9 cellular contexts compared by ENCODE assay signal in the genomic region with DNA sequence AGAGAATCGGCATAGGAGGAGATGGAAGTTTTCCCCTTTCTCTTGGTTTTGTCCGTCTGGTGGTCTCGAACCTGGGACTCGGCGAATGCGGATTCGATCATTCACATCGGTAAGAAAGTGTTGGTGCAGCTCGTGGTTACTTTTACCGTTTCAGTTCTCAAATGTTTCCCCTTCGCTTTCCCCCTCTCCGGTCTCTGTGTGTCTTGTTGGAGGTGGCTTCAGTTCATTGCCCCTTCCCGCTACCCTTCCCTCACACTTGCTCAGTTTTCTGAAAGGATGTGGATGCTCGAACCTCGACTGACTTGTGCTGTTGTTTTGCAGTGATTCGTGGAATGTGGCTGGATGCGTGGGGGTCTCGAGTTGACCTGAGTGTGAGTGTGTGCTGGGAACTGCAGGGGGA. TPM values are rescaled to one million over a fixed set of nuclear protein-coding genes. Genes with fewer than 3 reads are reported as not detected.
DNase-seq lines count a peak whose midpoint lies in the region; FAIRE-seq and TF ChIP-seq lines count a peak whose summit lies in the region.
"Had no signal": no experiment of that assay in that cellular context is flagged by ENCODE, and none has a peak within 500 bp of the region (broad histone marks: within the 10 kb centered on the region; RNA-seq: fewer than 3 reads in every experiment).

No MANE protein-coding gene starts in this region.

- DNase-seq in NCI-H82 (lab: John Stamatoyannopoulos, UW) (peak; percentile 32), NCI-H82 treated with DMSO at 0.1 percent for 48 hours (lab: John Stamatoyannopoulos, UW; ENCODE audit: unreplicated experiment) (no peak), astrocyte (ENCODE audit: low read depth) (no peak), inferior parietal cortex (ENCODE audit: extremely low spot score) (peak; percentile 30), NCI-H2081 treated with DMSO at 0.1 percent for 48 hours (lab: John Stamatoyannopoulos, UW) (no peak), NCI-H2081 (lab: John Stamatoyannopoulos, UW) (no peak)
- DNase-seq in activated CD4-positive, alpha-beta memory T cell treated with anti-CD3 and anti-CD28 coated beads, Interleukin-2, amount 10 ng/mL, durations not matched to agents 7 days and 5 days, result no peak

- peaks cover 16% of the 10 kb centered on the region for H3K4me1 ChIP-seq in astrocyte (ENCODE audit: insufficient read depth, low read length)

- H3K27me3 Mint-ChIP-seq in astrocyte (ENCODE audit: low read depth, unreplicated experiment), result peaks cover 29% of the 10 kb centered on the region
- H3K27me3 Mint-ChIP-seq in activated CD4-positive, alpha-beta memory T cell treated with anti-CD3 and anti-CD28 coated beads, Interleukin-2, amount 10 ng/mL, durations not matched to agents 7 days and 5 days, result peaks cover 34% of the 10 kb centered on the region

- H3K4me3 Mint-ChIP-seq in astrocyte (ENCODE audit: unreplicated experiment), result peak overlapping the region; percentile 81
- no peak overlapping the region for H3K4me3 Mint-ChIP-seq in activated CD4-positive, alpha-beta memory T cell treated with anti-CD3 and anti-CD28 coated beads, Interleukin-2, amount 10 ng/mL, durations not matched to agents 7 days and 5 days
- H3K4me3 Mint-ChIP-seq: memory B cell had no signal

- H3K9me3 ChIP-seq in astrocyte (ENCODE audit: insufficient read depth, low read depth, low read length), result no peaks in the 10 kb centered on the region

- CTCF ChIA-PET in activated CD4-positive, alpha-beta memory T cell treated with anti-CD3 and anti-CD28 coated beads, Interleukin-2, amount 10 ng/mL, durations not matched to agents 7 days and 5 days (lab: Charles Lee), result no interaction called here

- peak overlapping the region; percentile 59 for H3K4me3 ChIP-seq in astrocyte (ENCODE audit: insufficient read depth, low read depth, low read length)

- no peaks in the 10 kb centered on the region for H3K9me3 Mint-ChIP-seq in astrocyte (ENCODE audit: unreplicated experiment)
- H3K9me3 Mint-ChIP-seq in activated CD4-positive, alpha-beta memory T cell treated with anti-CD3 and anti-CD28 coated beads, Interleukin-2, amount 10 ng/mL, durations not matched to agents 7 days and 5 days, result no peaks in the 10 kb centered on the region
- H3K9me3 Mint-ChIP-seq: memory B cell had no signal

- no peaks in the 10 kb centered on the region for H3K36me3 Mint-ChIP-seq in astrocyte (ENCODE audit: low read depth, unreplicated experiment)
- H3K36me3 Mint-ChIP-seq in activated CD4-positive, alpha-beta memory T cell treated with anti-CD3 and anti-CD28 coated beads, Interleukin-2, amount 10 ng/mL, durations not matched to agents 7 days and 5 days (ENCODE audit: low read depth), result no peaks in the 10 kb centered on the region
- H3K36me3 Mint-ChIP-seq: memory B cell had no signal

- no peak overlapping the region for H3K27ac Mint-ChIP-seq in astrocyte (ENCODE audit: unreplicated experiment)
- H3K27ac Mint-ChIP-seq in activated CD4-positive, alpha-beta memory T cell treated with anti-CD3 and anti-CD28 coated beads, Interleukin-2, amount 10 ng/mL, durations not matched to agents 7 days and 5 days, result no peak overlapping the region
- H3K27ac Mint-ChIP-seq: memory B cell had no signal

- no peak for FAIRE-seq in astrocyte (lab: Jason Lieb, UNC)

- peak overlapping the region; percentile 34 for H2AFZ ChIP-seq in astrocyte (ENCODE audit: low read depth, low read length)

- no peaks in the 10 kb centered on the region for H4K20me1 ChIP-seq in astrocyte (ENCODE audit: insufficient read depth, low read length)

- peaks cover 5% of the 10 kb centered on the region for H3K4me1 Mint-ChIP-seq in astrocyte (ENCODE audit: low read depth, unreplicated experiment)
- peaks cover 1% of the 10 kb centered on the region for H3K4me1 Mint-ChIP-seq in activated CD4-positive, alpha-beta memory T cell treated with anti-CD3 and anti-CD28 coated beads, Interleukin-2, amount 10 ng/mL, durations not matched to agents 7 days and 5 days
- H3K4me1 Mint-ChIP-seq: memory B cell had no signal

- H3K4me2 ChIP-seq in astrocyte (ENCODE audit: low read length), result peak overlapping the region; percentile 96

- H3K27me3 ChIP-seq in astrocyte (ENCODE audit: insufficient read depth, low read length), result peaks cover 31% of the 10 kb centered on the region

- no peaks in the 10 kb centered on the region for H3K36me3 ChIP-seq in astrocyte (ENCODE audit: insufficient read depth, low read length)

- TF ChIP-seq CTCF in astrocyte (IDR thresholded peaks at IDR 0.05; ENCODE audit: insufficient read depth, low read depth, low read length), result no peak

- POLR2A ChIA-PET in activated CD4-positive, alpha-beta memory T cell treated with anti-CD3 and anti-CD28 coated beads, Interleukin-2, amount 10 ng/mL, durations not matched to agents 7 days and 5 days (lab: Charles Lee), result no interaction called here

- H3K9ac ChIP-seq in astrocyte (ENCODE audit: low read length), result peak overlapping the region; percentile 20

- no peaks in the 10 kb centered on the region for H3K79me2 ChIP-seq in astrocyte (ENCODE audit: insufficient read depth, low read length)

- H3K27ac ChIP-seq in astrocyte (ENCODE audit: low read depth, low read length) (no peak overlapping the region), temporal lobe (ENCODE audit: low read depth, low read length) (peak overlapping the region; percentile 85)

RNA-seq across cellular contexts. Expression of gene GRID2, which starts 0.9 kb away (rescaled TPM):
- 0.07 and 0.14 TPM in 2 replicates for total RNA-seq in astrocyte
- total RNA-seq in temporal lobe, result 30.7 TPM
- total RNA-seq in activated CD4-positive, alpha-beta memory T cell treated with anti-CD3 and anti-CD28 coated beads, Interleukin-2, amount 10 ng/mL, durations not matched to agents 7 days and 5 days, result not detected

Comparison
In these comparisons a context has a peak if more than half of its experiments do, and no peak if none do; other contexts are left out.
1. DNase-seq: peak in NCI-H82 (single experiment) and inferior parietal cortex (single experiment); none in NCI-H82 treated with DMSO at 0.1 percent for 48 hours (single experiment), astrocyte (single experiment), NCI-H2081 treated with DMSO at 0.1 percent for 48 hours (single experiment), NCI-H2081 (0 of 2) and activated CD4-positive, alpha-beta memory T cell treated with anti-CD3 and anti-CD28 coated beads, Interleukin-2, amount 10 ng/mL, durations not matched to agents 7 days and 5 days (single experiment).
2. RNA of gene GRID2, which starts 0.9 kb away (total RNA-seq): 30.7 TPM in temporal lobe (single experiment); 0.07 to 0.14 TPM in astrocyte and not detected in activated CD4-positive, alpha-beta memory T cell treated with anti-CD3 and anti-CD28 coated beads, Interleukin-2, amount 10 ng/mL, durations not matched to agents 7 days and 5 days; every median in the first group is over 10 times any median in the second.